Comparison of ENCODE assay signal across 11 cellular contexts in genomic region chr2:3001595-3002184, GRCh38.
DNase-seq lines count a peak whose midpoint lies in the region; ATAC-seq, FAIRE-seq and TF ChIP-seq lines count a peak whose summit lies in the region.
"Had no signal": no experiment of that assay in that cellular context is flagged by ENCODE, and none has a peak within 500 bp of the region (broad histone marks: within the 10 kb centered on the region; RNA-seq: fewer than 3 reads in every experiment).

No MANE protein-coding gene starts in this region.

- 21 to 30% methylated on average over 13 of the region's 13 CpGs for WGBS in body of pancreas, 2 donors

- no peak for FAIRE-seq in RCC 7860 (lab: Jason Lieb, UNC)
- FAIRE-seq: bronchial epithelial cell had no signal

- TF ChIP-seq POLR2A in body of pancreas (IDR thresholded peaks at IDR 0.05) = no peak

- POLR2A ChIA-PET in GM10248 (lab: Yijun Ruan, JAX) = no interaction called here
- POLR2A ChIA-PET in CD4-positive, alpha-beta T cell (lab: Charles Lee) = no interaction called here

- no peak overlapping the region for H3K4me3 ChIP-seq in body of pancreas
- H3K4me3 ChIP-seq: SJSA1 had no signal

- peaks cover 37% of the 10 kb centered on the region for H3K27me3 Mint-ChIP-seq in nephron (ENCODE audit: low read depth)
- H3K27me3 Mint-ChIP-seq in CD4-positive, alpha-beta T cell = peaks cover 31% of the 10 kb centered on the region
- H3K27me3 Mint-ChIP-seq in activated naive CD4-positive, alpha-beta T cell treated with anti-CD3 and anti-CD28 coated beads for 36 hours (ENCODE audit: low read depth) = peaks cover 29% of the 10 kb centered on the region

- peaks cover 17% of the 10 kb centered on the region for H3K4me1 Mint-ChIP-seq in nephron
- H3K4me1 Mint-ChIP-seq in CD4-positive, alpha-beta T cell (ENCODE audit: low read depth) = no peaks in the 10 kb centered on the region
- peaks cover 3% of the 10 kb centered on the region for H3K4me1 Mint-ChIP-seq in activated naive CD4-positive, alpha-beta T cell treated with anti-CD3 and anti-CD28 coated beads for 36 hours (ENCODE audit: low read depth)

- H3K9me3 ChIP-seq in body of pancreas = no peaks in the 10 kb centered on the region
- no peaks in the 10 kb centered on the region for H3K9me3 ChIP-seq in CD4-positive, alpha-beta T cell (ENCODE audit: control insufficient read depth, low read length)

- no peaks in the 10 kb centered on the region for H3K4me1 ChIP-seq in body of pancreas
- H3K4me1 ChIP-seq: SJSA1 had no signal

- intact Hi-C loops in body of pancreas (cut with DNase I) = no loop called here
- intact Hi-C loops in CD4-positive, alpha-beta T cell (cut with DNase I, micrococcal nuclease) = no loop called here
- intact Hi-C loops in activated naive CD4-positive, alpha-beta T cell treated with anti-CD3 and anti-CD28 coated beads for 36 hours (cut with micrococcal nuclease) = loop anchor here (2.0 to 5.0 kb wide), 2 partner anchors 301 to 461 kb away; no protein-coding TSS in a partner anchor

- H3K9me3 Mint-ChIP-seq in nephron = no peaks in the 10 kb centered on the region
- no peaks in the 10 kb centered on the region for H3K9me3 Mint-ChIP-seq in CD4-positive, alpha-beta T cell
- no peaks in the 10 kb centered on the region for H3K9me3 Mint-ChIP-seq in activated naive CD4-positive, alpha-beta T cell treated with anti-CD3 and anti-CD28 coated beads for 36 hours
- H3K9me3 Mint-ChIP-seq: naive thymus-derived CD8-positive, alpha-beta T cell had no signal

- no peak overlapping the region for H3K27ac Mint-ChIP-seq in nephron
- no peak overlapping the region for H3K27ac Mint-ChIP-seq in CD4-positive, alpha-beta T cell
- no peak overlapping the region for H3K27ac Mint-ChIP-seq in activated naive CD4-positive, alpha-beta T cell treated with anti-CD3 and anti-CD28 coated beads for 36 hours

- peak; percentile 50 for ATAC-seq in HG03280 (IDR thresholded peaks at IDR 0.05; ENCODE audit: unreplicated experiment)
- ATAC-seq in body of pancreas = peak; percentile 40
- ATAC-seq in CD4-positive, alpha-beta T cell (ENCODE audit: poor library complexity) = no peak
- no peak for ATAC-seq in HG03135 (IDR thresholded peaks at IDR 0.05; ENCODE audit: unreplicated experiment)
- ATAC-seq: naive thymus-derived CD8-positive, alpha-beta T cell had no signal

- no peaks in the 10 kb centered on the region for H3K27me3 ChIP-seq in body of pancreas
- peaks cover 2% of the 10 kb centered on the region for H3K27me3 ChIP-seq in CD4-positive, alpha-beta T cell (ENCODE audit: control insufficient read depth, insufficient read depth, low read length)
- H3K27me3 ChIP-seq: SJSA1 had no signal

- TF ChIP-seq CTCF in GM10248 (IDR thresholded peaks at IDR 0.05; ENCODE audit: control extremely low read depth, extremely low read depth, low read depth, missing control alignments) (peak; percentile 19), body of pancreas (IDR thresholded peaks at IDR 0.05) (peak in 5 of 7 experiments; percentile 27 to 52 (median 42)), nephron (IDR thresholded peaks at IDR 0.05; ENCODE audit: unreplicated experiment in 3 of 3) (peak; percentile 35 to 37 (median 36))
- no peak for TF ChIP-seq CTCF in CD4-positive, alpha-beta T cell (IDR thresholded peaks at IDR 0.05)

- DNase-seq in GM10248 (ENCODE audit: extremely low spot score) = no peak
- DNase-seq in body of pancreas = peak in 3 of 4 donors; percentile 25 to 35 (median 31)
- no peak for DNase-seq in RCC 7860 (ENCODE audit: low spot score)
- no peak for DNase-seq in CD4-positive, alpha-beta T cell
- DNase-seq in activated naive CD4-positive, alpha-beta T cell treated with anti-CD3 and anti-CD28 coated beads for 36 hours = no peak

- CTCF ChIA-PET in GM10248 (lab: Yijun Ruan, JAX) = interaction anchor here (1.5 kb wide), 1 partner anchor 461 kb away, joined by 4 read pairs; no protein-coding TSS in a partner anchor
- CTCF ChIA-PET in CD4-positive, alpha-beta T cell (lab: Charles Lee) = no interaction called here
- CTCF ChIA-PET in activated naive CD4-positive, alpha-beta T cell treated with anti-CD3 and anti-CD28 coated beads for 36 hours (lab: Charles Lee) = interaction anchor here (0.6 kb wide), 1 partner anchor 157 kb away, joined by 3 read pairs; no protein-coding TSS in a partner anchor

- H3K36me3 ChIP-seq in body of pancreas (replicated peaks in 1 of 2; ENCODE audit: insufficient read depth in 1 of 2, low read depth in 2 of 2) = no peaks in the 10 kb centered on the region
- H3K36me3 ChIP-seq: SJSA1 had no signal

- no peaks in the 10 kb centered on the region for H3K36me3 Mint-ChIP-seq in nephron (ENCODE audit: low read depth)
- no peaks in the 10 kb centered on the region for H3K36me3 Mint-ChIP-seq in CD4-positive, alpha-beta T cell (ENCODE audit: low read depth)
- no peaks in the 10 kb centered on the region for H3K36me3 Mint-ChIP-seq in activated naive CD4-positive, alpha-beta T cell treated with anti-CD3 and anti-CD28 coated beads for 36 hours (ENCODE audit: low read depth)
- H3K36me3 Mint-ChIP-seq: naive thymus-derived CD8-positive, alpha-beta T cell had no signal

- no peak overlapping the region for H3K27ac ChIP-seq in body of pancreas
- no peak overlapping the region for H3K27ac ChIP-seq in CD4-positive, alpha-beta T cell (ENCODE audit: low read depth, low read length)
- H3K27ac ChIP-seq: SJSA1 had no signal

- H3K4me3 Mint-ChIP-seq in nephron = peak overlapping the region in 1 of 3 experiments; percentile 3
- no peak overlapping the region for H3K4me3 Mint-ChIP-seq in CD4-positive, alpha-beta T cell
- no peak overlapping the region for H3K4me3 Mint-ChIP-seq in activated naive CD4-positive, alpha-beta T cell treated with anti-CD3 and anti-CD28 coated beads for 36 hours
- H3K4me3 Mint-ChIP-seq: naive thymus-derived CD8-positive, alpha-beta T cell had no signal

Comparison
In these comparisons a context has a peak if more than half of its experiments do, and no peak if none do; other contexts are left out.
1. DNase-seq: peak in body of pancreas (3 of 4); none in GM10248 (single experiment), RCC 7860 (single experiment), CD4-positive, alpha-beta T cell (0 of 10) and activated naive CD4-positive, alpha-beta T cell treated with anti-CD3 and anti-CD28 coated beads for 36 hours (single experiment).
2. ATAC-seq: peak in HG03280 (single experiment) and body of pancreas (single experiment); none in CD4-positive, alpha-beta T cell (single experiment) and HG03135 (single experiment).